20 cellular contexts compared by ENCODE assay signal in genomic region chr12:8813963-8814362, GRCh38. TPM values are rescaled to one million over a fixed set of nuclear protein-coding genes. Genes with fewer than 3 reads are reported as not detected.
DNase-seq lines count a peak whose midpoint lies in the region; ATAC-seq and TF ChIP-seq lines count a peak whose summit lies in the region.
"Had no signal": no experiment of that assay in that cellular context is flagged by ENCODE, and none has a peak within 500 bp of the region (broad histone marks: within the 10 kb centered on the region; RNA-seq: fewer than 3 reads in every experiment).

No MANE protein-coding gene starts in this region.

- H3K4me3 Mint-ChIP-seq in endodermal cell, result no peak overlapping the region
- H3K4me3 Mint-ChIP-seq: CD4-positive, alpha-beta memory T cell had no signal

- H3K36me3 ChIP-seq in ES-I3 (ENCODE audit: insufficient read depth, low read length), result peaks cover 4% of the 10 kb centered on the region
- H3K36me3 ChIP-seq in HUES64 (ENCODE audit: insufficient read depth, low read length), result no peaks in the 10 kb centered on the region
- peaks cover 27% of the 10 kb centered on the region for H3K36me3 ChIP-seq in endodermal cell (ENCODE audit: control insufficient read depth, insufficient read depth, low read length)

- H3K9me3 ChIP-seq in ES-I3 (ENCODE audit: control insufficient read depth, insufficient read depth, low read length) (no peaks in the 10 kb centered on the region), HUES64 (ENCODE audit: insufficient read depth, low read depth, low read length) (no peaks in the 10 kb centered on the region), endodermal cell (ENCODE audit: control insufficient read depth, low read length) (no peaks in the 10 kb centered on the region)

- no peak for ATAC-seq in GM18519 (IDR thresholded peaks at IDR 0.05; ENCODE audit: low FRiP score, unreplicated experiment)
- ATAC-seq in omental fat pad (ENCODE audit: low FRiP score), result no peak

- H3K9ac ChIP-seq in ES-I3 (ENCODE audit: low read depth, low read length), result peak overlapping the region; percentile 3; the same call in 1 of the 2 replicates
- no peak overlapping the region for H3K9ac ChIP-seq in HUES64 (ENCODE audit: low read depth, low read length)
- no peak overlapping the region for H3K9ac ChIP-seq in endodermal cell (ENCODE audit: extremely low read depth, low read length, poor library complexity, severe bottlenecking)

- H3K36me3 Mint-ChIP-seq in endodermal cell (ENCODE audit: low read depth), result peaks cover 48% of the 10 kb centered on the region
- H3K36me3 Mint-ChIP-seq: CD4-positive, alpha-beta memory T cell had no signal

- H3K9me3 Mint-ChIP-seq in endodermal cell, result no peaks in the 10 kb centered on the region
- H3K9me3 Mint-ChIP-seq: CD4-positive, alpha-beta memory T cell had no signal

- H3K27ac ChIP-seq in HUES64 (ENCODE audit: low read depth, low read length) (peak overlapping the region; percentile 69; the same call in 1 of the 2 replicates), endodermal cell (ENCODE audit: low read depth, low read length) (no peak overlapping the region)

- peak overlapping the region; percentile 69 for H3K27ac Mint-ChIP-seq in endodermal cell

- H3K4me1 ChIP-seq in ES-I3 (ENCODE audit: insufficient read depth, low read length), result peaks cover 19% of the 10 kb centered on the region
- peaks cover 25% of the 10 kb centered on the region for H3K4me1 ChIP-seq in HUES64 (ENCODE audit: insufficient read depth, low read length)
- peaks cover 4% of the 10 kb centered on the region for H3K4me1 ChIP-seq in endodermal cell (ENCODE audit: control insufficient read depth, insufficient read depth, low read length)

- H3K27me3 ChIP-seq in HUES64 (ENCODE audit: insufficient read depth, low read length), result no peaks in the 10 kb centered on the region
- H3K27me3 ChIP-seq in endodermal cell (ENCODE audit: control insufficient read depth, insufficient read depth, low read length, poor library complexity, severe bottlenecking), result no peaks in the 10 kb centered on the region

- TF ChIP-seq CTCF in endodermal cell (conservative IDR thresholded peaks at IDR 0.05) (no peak), omental fat pad (IDR thresholded peaks at IDR 0.05) (no peak)

- H3K4me1 Mint-ChIP-seq in endodermal cell, result peaks cover 62% of the 10 kb centered on the region

- DNase-seq in endodermal cell (peak; percentile 48), islet precursor cell (peak; percentile 44), NCI-H2171 treated with DMSO at 0.1 percent for 48 hours (lab: John Stamatoyannopoulos, UW) (no peak), omental fat pad (ENCODE audit: low spot score) (no peak)
- DNase-seq in activated T-cell treated with anti-CD3 and anti-CD28 coated beads, Interleukin-2, amount 50 U/mL, for 1 hour, result no peak
- DNase-seq: CD4-positive, alpha-beta memory T cell; DMS79; IMR-90; MV-4-11; NCI-H1417; NCI-H187 treated with DMSO at 0.1 percent for 48 hours; NCI-H69; RPMI8226 had no signal

- no peak overlapping the region for H3K4me3 ChIP-seq in HUES64 (ENCODE audit: low read length)
- H3K4me3 ChIP-seq in endodermal cell (ENCODE audit: low read length), result peak overlapping the region; percentile 3

- no peaks in the 10 kb centered on the region for H3K27me3 Mint-ChIP-seq in endodermal cell (ENCODE audit: insufficient read depth)
- H3K27me3 Mint-ChIP-seq: CD4-positive, alpha-beta memory T cell had no signal

RNA-seq across cellular contexts. Expression of gene A2ML1, which starts 8.5 kb away (rescaled TPM):
- 1.2 TPM for polyA plus RNA-seq in HUES64 (2013, experiment 1 of 2)
- polyA plus RNA-seq in HUES64 (2013, experiment 2 of 2), result 1.1 TPM
- total RNA-seq in endodermal cell (10 to 100 TPM in 1 of 2 donors, 1 to 10 TPM in 1; 7.1 to 11.6 TPM), omental fat pad (not detected)
- 1.2 TPM for polyA plus RNA-seq in endodermal cell (2013, experiment 1 of 2)
- 1.1 TPM for polyA plus RNA-seq in endodermal cell (2013, experiment 2 of 2)
- total RNA-seq: A172; CD4-positive, alpha-beta memory T cell; G401; IMR-90; LHCN-M2 had no signal
- polyA plus RNA-seq: BJ; CD4-positive, alpha-beta memory T cell; IMR-90 had no signal

Comparison
In these comparisons a context has a peak if more than half of its experiments do, and no peak if none do; other contexts are left out.
1. DNase-seq: peak in endodermal cell (single experiment) and islet precursor cell (single experiment); none in activated T-cell treated with anti-CD3 and anti-CD28 coated beads, Interleukin-2, amount 50 U/mL, for 1 hour (single experiment), NCI-H2171 treated with DMSO at 0.1 percent for 48 hours (single experiment) and omental fat pad (single experiment).
2. RNA of gene A2ML1, which starts 8.5 kb away (total RNA-seq): 7.1 to 11.6 TPM in endodermal cell; not detected in omental fat pad; every median in the first group is over 4 times any median in the second.